20 cellular contexts compared by ENCODE assay signal in genomic region chr6:2507016-2507415, GRCh38.
"Had no signal": no experiment of that assay in that cellular context is flagged by ENCODE, and none has a peak within 500 bp of the region (broad histone marks: within the 10 kb centered on the region; RNA-seq: fewer than 3 reads in every experiment).

No MANE protein-coding gene starts in this region.

- H3K79me2 ChIP-seq: parathyroid adenoma had no signal

- H3K9ac ChIP-seq: parathyroid adenoma had no signal

- H2AFZ ChIP-seq: parathyroid adenoma had no signal

- H3K9me3 ChIP-seq: esophagus squamous epithelium, sigmoid colon, spleen, testis had no signal

- DNase-seq: activated CD4-positive, alpha-beta T cell treated with anti-CD3 and anti-CD28 coated beads for 1 hour; activated CD8-positive, alpha-beta memory T cell treated with anti-CD3 and anti-CD28 coated beads for 24 hours; activated CD8-positive, alpha-beta memory T cell treated with anti-CD3 and anti-CD28 coated beads, Interleukin-2, amount 50 U/mL, for 48 hours; activated effector memory CD4-positive, alpha-beta T cell treated with anti-CD3 and anti-CD28 coated beads, Interleukin-2, amount 50 U/mL, for 16 hours; activated naive CD4-positive, alpha-beta T cell treated with anti-CD3 and anti-CD28 coated beads, Interleukin-2, amount 50 U/mL, for 16 hours; activated T-cell treated with anti-CD3 and anti-CD28 coated beads, Interleukin-2, amount 50 U/mL, for 72 hours; aorta; effector CD8-positive, alpha-beta T cell; esophagus squamous epithelium; mesendoderm; naive thymus-derived CD8-positive, alpha-beta T cell; sigmoid colon; spleen; stimulated activated CD4-positive, alpha-beta T cell treated with anti-CD3 and anti-CD28 coated beads, Interleukin-4, amount 100 ng/mL, for 4 hours; testis; WERI-Rb-1 had no signal

- H3K4me1 ChIP-seq: parathyroid adenoma, sigmoid colon, testis had no signal

- H3K4me3 ChIP-seq: cardiac muscle cell, esophagus squamous epithelium, sigmoid colon, spleen, testis had no signal

- H3K36me3 ChIP-seq: cardiac muscle cell, esophagus squamous epithelium, sigmoid colon, spleen, WERI-Rb-1 had no signal

- H3K4me3 Mint-ChIP-seq: activated T-cell treated with anti-CD3 and anti-CD28 coated beads, Interleukin-2, amount 50 U/mL, for 72 hours; dendritic cell treated with granulocyte-macrophage colony-stimulating factor and Interleukin-4, amounts not matched to agents 40 ng/mL and 50 ng/mL, for 4 days; naive thymus-derived CD8-positive, alpha-beta T cell; stimulated activated memory B cell treated with anti-CD40 and anti-IgM and Interleukin-4, amounts not matched to agents 10 μg/mL and 1 μg/mL and 100 μg/mL, for 72 hours had no signal

- ATAC-seq: activated T-cell treated with anti-CD3 and anti-CD28 coated beads, Interleukin-2, amount 50 U/mL, for 72 hours; naive thymus-derived CD8-positive, alpha-beta T cell; stimulated activated memory B cell treated with anti-CD40 and anti-IgM and Interleukin-4, amounts not matched to agents 10 μg/mL and 1 μg/mL and 100 μg/mL, for 72 hours had no signal

- H3K27ac Mint-ChIP-seq: activated T-cell treated with anti-CD3 and anti-CD28 coated beads, Interleukin-2, amount 50 U/mL, for 72 hours; dendritic cell treated with granulocyte-macrophage colony-stimulating factor and Interleukin-4, amounts not matched to agents 40 ng/mL and 50 ng/mL, for 4 days; naive thymus-derived CD8-positive, alpha-beta T cell; stimulated activated memory B cell treated with anti-CD40 and anti-IgM and Interleukin-4, amounts not matched to agents 10 μg/mL and 1 μg/mL and 100 μg/mL, for 72 hours had no signal

- H3K36me3 Mint-ChIP-seq: naive thymus-derived CD8-positive, alpha-beta T cell; stimulated activated memory B cell treated with anti-CD40 and anti-IgM and Interleukin-4, amounts not matched to agents 10 μg/mL and 1 μg/mL and 100 μg/mL, for 72 hours had no signal

- H3K27me3 ChIP-seq: cardiac muscle cell, testis had no signal

- H3K4me1 Mint-ChIP-seq: stimulated activated memory B cell treated with anti-CD40 and anti-IgM and Interleukin-4, amounts not matched to agents 10 μg/mL and 1 μg/mL and 100 μg/mL, for 72 hours had no signal

- H3K27ac ChIP-seq: cardiac muscle cell, esophagus squamous epithelium, parathyroid adenoma, sigmoid colon, testis, WERI-Rb-1 had no signal

- H3K9me3 Mint-ChIP-seq: activated T-cell treated with anti-CD3 and anti-CD28 coated beads, Interleukin-2, amount 50 U/mL, for 72 hours; dendritic cell treated with granulocyte-macrophage colony-stimulating factor and Interleukin-4, amounts not matched to agents 40 ng/mL and 50 ng/mL, for 4 days; naive thymus-derived CD8-positive, alpha-beta T cell had no signal
